23 cellular contexts compared by ENCODE assay signal in the genomic region with DNA sequence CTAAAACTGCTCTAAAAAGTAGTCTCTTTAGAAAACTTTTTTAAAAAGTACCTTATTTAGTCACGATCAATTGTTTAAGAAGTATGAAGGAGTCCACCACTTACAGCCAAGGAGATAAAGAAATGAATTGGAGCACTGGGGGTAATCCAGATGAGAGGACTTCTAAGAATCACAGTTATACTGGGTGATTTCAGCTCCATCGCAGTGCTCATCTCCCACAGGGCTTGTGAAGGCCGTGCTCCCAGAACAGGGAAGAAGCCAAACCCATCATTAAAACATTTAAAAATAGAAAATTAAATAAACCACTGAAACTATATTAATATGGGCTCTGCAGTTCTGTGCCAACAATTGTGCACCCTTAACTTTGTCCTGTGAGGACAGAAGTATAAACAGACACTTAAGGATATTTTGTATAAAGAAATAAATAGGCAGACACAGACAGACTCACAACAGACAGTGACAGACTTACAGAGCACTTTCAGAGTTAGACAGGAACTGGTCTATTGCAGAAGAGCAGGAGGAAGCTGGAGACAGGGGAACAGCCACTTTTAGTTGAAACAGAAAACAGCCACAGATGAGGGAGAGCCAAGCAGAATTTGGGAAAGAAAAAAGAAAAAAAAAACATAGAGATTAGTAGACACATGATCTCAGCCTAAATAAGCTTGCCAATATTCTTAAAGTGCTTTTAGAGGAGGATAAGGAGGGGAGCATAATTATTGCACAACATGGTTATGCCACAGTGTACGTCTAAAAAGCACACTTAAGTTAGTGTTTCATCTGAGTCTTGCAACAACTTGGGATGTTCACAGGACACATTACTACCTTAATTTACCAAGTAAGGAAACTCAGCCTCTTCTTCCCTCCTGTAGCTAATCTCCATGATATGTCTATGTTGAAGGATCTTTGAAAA.
DNase-seq lines count a peak whose midpoint lies in the region; ATAC-seq and TF ChIP-seq lines count a peak whose summit lies in the region.
"Had no signal": no experiment of that assay in that cellular context is flagged by ENCODE, and none has a peak within 500 bp of the region (broad histone marks: within the 10 kb centered on the region; RNA-seq: fewer than 3 reads in every experiment).

No MANE protein-coding gene starts in this region.

- TF ChIP-seq POLR2A in NB4 (IDR thresholded peaks at IDR 0.05; ENCODE audit: extremely low read depth, insufficient read length): no peak

- no peak overlapping the region for H3K27ac Mint-ChIP-seq in T-helper 17 cell
- H3K27ac Mint-ChIP-seq: activated CD4-positive, alpha-beta memory T cell treated with anti-CD3 and anti-CD28 coated beads for 36 hours; activated naive CD4-positive, alpha-beta T cell treated with anti-CD3 and anti-CD28 coated beads, Interleukin-2, amount 10 ng/mL, durations not matched to agents 7 days and 5 days; T-helper 2 cell treated with Interferon-gamma antibody and Interleukin-4, amounts not matched to agents 5 μg/mL and 100 μg/mL, for 36 hours; WTC11 had no signal

- no peaks in the 10 kb centered on the region for H3K9me3 ChIP-seq in T-helper 17 cell (ENCODE audit: control insufficient read depth, low read length, poor library complexity, severe bottlenecking)
- H3K9me3 ChIP-seq in right cardiac atrium (ENCODE audit: control insufficient read depth, low read length): no peaks in the 10 kb centered on the region
- no peaks in the 10 kb centered on the region for H3K9me3 ChIP-seq in thoracic aorta
- H3K9me3 ChIP-seq: esophagus squamous epithelium had no signal

- 45% methylated on average over 4 of the region's 4 CpGs for WGBS in right cardiac atrium

- H3K4me1 ChIP-seq in right cardiac atrium (ENCODE audit: control insufficient read depth, insufficient read depth, low read length) (no peaks in the 10 kb centered on the region), thoracic aorta (ENCODE audit: control insufficient read depth in 1 of 2, low read depth in 2 of 2) (peaks cover 12 to 32% of the 10 kb centered on the region in 2 donors)

- H3K27ac ChIP-seq in right cardiac atrium (ENCODE audit: low read length): no peak overlapping the region
- peak overlapping the region; percentile 39 to 68 for H3K27ac ChIP-seq in thoracic aorta

- ATAC-seq in T-helper 17 cell (no peak), right cardiac atrium (peak; percentile 64 to 70), thoracic aorta (ENCODE audit: insufficient number of reproducible peaks, low FRiP score, low read depth) (no peak), HG02623 (IDR thresholded peaks at IDR 0.05; ENCODE audit: unreplicated experiment) (no peak), GM19328 (IDR thresholded peaks at IDR 0.05; ENCODE audit: unreplicated experiment) (no peak), GM21367 (IDR thresholded peaks at IDR 0.05; ENCODE audit: unreplicated experiment) (no peak)
- ATAC-seq: WTC11 had no signal

- intact Hi-C loops in right cardiac atrium (cut with DNase I): no loop called here

- H3K4me1 Mint-ChIP-seq in T-helper 17 cell: no peaks in the 10 kb centered on the region
- H3K4me1 Mint-ChIP-seq: activated naive CD4-positive, alpha-beta T cell treated with anti-CD3 and anti-CD28 coated beads, Interleukin-2, amount 10 ng/mL, durations not matched to agents 7 days and 5 days; WTC11 had no signal

- DNase-seq in NB4 (ENCODE audit: low read depth) (peak; percentile 78), T-helper 17 cell (no peak), right cardiac atrium (peak in 1 of 3 donors; percentile 47), thoracic aorta (ENCODE audit: low spot score) (no peak), C1 segment of cervical spinal cord (lab: John Stamatoyannopoulos, UW) (no peak)
- DNase-seq: activated CD4-positive, alpha-beta memory T cell treated with anti-CD3 and anti-CD28 coated beads for 36 hours; activated naive CD4-positive, alpha-beta T cell treated with anti-CD3 and anti-CD28 coated beads, Interleukin-2, amount 10 ng/mL, durations not matched to agents 7 days and 5 days; activated T-cell treated with anti-CD3 and anti-CD28 coated beads, Interleukin-2, amount 50 U/mL, for 1 hour; anterior cingulate cortex; cerebellar nuclear complex; effector CD8-positive, alpha-beta T cell; esophagus squamous epithelium; GOT3; NCI-H187 treated with DMSO at 0.1 percent for 48 hours; NCI-H2227 treated with DMSO at 0.1 percent for 48 hours; SHP77 treated with DMSO at 0.1 percent for 48 hours; stimulated activated naive CD4-positive, alpha-beta T cell treated with Interleukin-2 at 50 U/mL for 16 hours; trophoblast cell had no signal

- no peaks in the 10 kb centered on the region for H3K27me3 ChIP-seq in right cardiac atrium (ENCODE audit: control insufficient read depth, insufficient read depth)
- no peaks in the 10 kb centered on the region for H3K27me3 ChIP-seq in thoracic aorta (replicated peaks; ENCODE audit: insufficient read depth)
- H3K27me3 ChIP-seq: esophagus squamous epithelium had no signal

- peak overlapping the region; percentile 19 for H3K4me3 Mint-ChIP-seq in T-helper 17 cell
- H3K4me3 Mint-ChIP-seq: activated CD4-positive, alpha-beta memory T cell treated with anti-CD3 and anti-CD28 coated beads for 36 hours; activated naive CD4-positive, alpha-beta T cell treated with anti-CD3 and anti-CD28 coated beads, Interleukin-2, amount 10 ng/mL, durations not matched to agents 7 days and 5 days; T-helper 2 cell treated with Interferon-gamma antibody and Interleukin-4, amounts not matched to agents 5 μg/mL and 100 μg/mL, for 36 hours; WTC11 had no signal

- H3K4me3 ChIP-seq in NB4 (ENCODE audit: low read depth, low read length) (peak overlapping the region; percentile 48), right cardiac atrium (ENCODE audit: low read length) (no peak overlapping the region), thoracic aorta (peak overlapping the region; percentile 34)
- H3K4me3 ChIP-seq: esophagus squamous epithelium had no signal

- peaks cover 20% of the 10 kb centered on the region for H3K27me3 Mint-ChIP-seq in T-helper 17 cell
- H3K27me3 Mint-ChIP-seq: activated naive CD4-positive, alpha-beta T cell treated with anti-CD3 and anti-CD28 coated beads, Interleukin-2, amount 10 ng/mL, durations not matched to agents 7 days and 5 days had no signal

- TF ChIP-seq CTCF in NB4 (IDR thresholded peaks at IDR 0.05; ENCODE audit: low read depth, low read length): no peak
- TF ChIP-seq CTCF in thoracic aorta (IDR thresholded peaks at IDR 0.05): no peak

- no peaks in the 10 kb centered on the region for H3K36me3 ChIP-seq in thoracic aorta
- H3K36me3 ChIP-seq: esophagus squamous epithelium had no signal

- H3K36me3 Mint-ChIP-seq in T-helper 17 cell (ENCODE audit: low read depth): no peaks in the 10 kb centered on the region
- H3K36me3 Mint-ChIP-seq: activated CD4-positive, alpha-beta memory T cell treated with anti-CD3 and anti-CD28 coated beads for 36 hours; activated naive CD4-positive, alpha-beta T cell treated with anti-CD3 and anti-CD28 coated beads, Interleukin-2, amount 10 ng/mL, durations not matched to agents 7 days and 5 days; WTC11 had no signal

Comparison
In these comparisons a context has a peak if more than half of its experiments do, and no peak if none do; other contexts are left out.
1. ATAC-seq: peak in right cardiac atrium (2 of 2); none in T-helper 17 cell (single experiment), thoracic aorta (single experiment), HG02623 (single experiment), GM19328 (single experiment) and GM21367 (single experiment).